Comparison of ENCODE assay signal across 21 cellular contexts in the genomic region with DNA sequence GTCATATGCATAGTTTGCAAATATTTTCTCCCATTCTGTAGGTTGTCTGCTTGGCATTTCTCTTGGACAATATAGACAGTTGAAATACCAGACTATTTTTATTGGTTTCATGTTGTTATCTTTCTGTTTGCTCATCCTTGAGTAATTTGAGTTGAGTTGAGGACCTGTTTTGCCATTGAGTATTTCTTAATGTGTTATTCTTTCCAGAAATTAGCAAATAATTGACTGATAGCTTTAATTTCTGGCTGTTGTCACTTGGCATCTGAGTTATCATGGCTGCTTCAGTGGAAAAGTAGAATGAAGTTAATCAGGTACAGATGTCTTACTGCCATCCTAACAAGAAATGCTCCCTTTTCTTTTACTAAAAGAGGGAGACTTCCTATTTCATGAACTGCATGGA.
"Had no signal": no experiment of that assay in that cellular context is flagged by ENCODE, and none has a peak within 500 bp of the region (broad histone marks: within the 10 kb centered on the region; RNA-seq: fewer than 3 reads in every experiment).

No MANE protein-coding gene starts in this region.

- H3K36me3 ChIP-seq: esophagus muscularis mucosa, gastroesophageal sphincter, sigmoid colon, tibial artery, upper lobe of left lung, uterus had no signal

- H3K27me3 ChIP-seq: esophagus muscularis mucosa, gastroesophageal sphincter, sigmoid colon, tibial artery, upper lobe of left lung, uterus had no signal

- H3K4me1 ChIP-seq: gastroesophageal sphincter, upper lobe of left lung, uterus had no signal

- FAIRE-seq: colon, keratinocyte, small intestine had no signal

- ATAC-seq: effector memory CD8-positive, alpha-beta T cell; gastroesophageal sphincter; left cardiac atrium; left ventricle myocardium superior; mucosa of descending colon; natural killer cell; stimulated activated naive CD8-positive, alpha-beta T cell treated with anti-CD3 and anti-CD28 coated beads, Interleukin-15, Interleukin-2, amounts not matched to agents 100 U/mL and 50 U/mL, for 24 hours had no signal

- DNase-seq: effector memory CD8-positive, alpha-beta T cell; foreskin fibroblast; glutamatergic neuron; immature natural killer cell; left cardiac atrium; left ventricle myocardium superior; mucosa of descending colon; natural killer cell; posterior cingulate gyrus; sigmoid colon; small intestine; stimulated activated CD4-positive, alpha-beta T cell treated with anti-CD3 and anti-CD28 coated beads, Interleukin-2, amount 100 ng/mL, for 48 hours; stimulated activated naive CD8-positive, alpha-beta T cell treated with anti-CD3 and anti-CD28 coated beads, Interleukin-15, Interleukin-2, amounts not matched to agents 100 U/mL and 50 U/mL, for 24 hours; tibial artery; upper lobe of left lung; uterus had no signal

- H3K27ac ChIP-seq: epithelial cell of prostate, esophagus muscularis mucosa, gastroesophageal sphincter, sigmoid colon, tibial artery, upper lobe of left lung, uterus had no signal

- H3K9me3 ChIP-seq: esophagus muscularis mucosa, gastroesophageal sphincter, mucosa of descending colon, sigmoid colon, tibial artery, upper lobe of left lung, uterus had no signal

- H3K4me3 ChIP-seq: esophagus muscularis mucosa, gastroesophageal sphincter, mucosa of descending colon, sigmoid colon, tibial artery, upper lobe of left lung, uterus had no signal
